ENCODE assay signal across 10 cellular contexts in the genomic region with DNA sequence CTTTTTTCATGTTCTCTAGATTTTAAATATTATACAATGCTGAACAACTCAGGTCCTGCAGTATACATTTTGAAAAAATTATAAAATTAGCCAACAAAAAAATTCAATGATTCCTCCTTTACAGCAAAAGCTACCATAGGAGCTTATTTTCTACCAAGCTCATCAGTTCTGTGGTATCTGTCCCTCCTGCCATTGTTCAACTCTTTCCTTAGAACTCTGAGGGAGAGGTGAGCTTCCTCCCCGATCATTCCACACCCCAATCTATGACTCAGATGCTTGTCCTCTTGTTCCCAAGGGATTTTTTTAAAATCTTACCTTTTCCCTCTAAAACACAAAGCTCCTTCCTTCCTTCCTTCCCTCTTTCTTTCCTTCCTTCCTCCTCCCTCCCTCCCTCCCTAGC.
"Had no signal": no experiment of that assay in that cellular context is flagged by ENCODE, and none has a peak within 500 bp of the region (broad histone marks: within the 10 kb centered on the region; RNA-seq: fewer than 3 reads in every experiment).

No MANE protein-coding gene starts in this region.

- DNase-seq: activated CD4-positive, alpha-beta T cell treated with anti-CD3 and anti-CD28 coated beads, Interleukin-2, amount 50 U/mL, for 48 hours; activated effector memory CD4-positive, alpha-beta T cell treated with anti-CD3 and anti-CD28 coated beads, Interleukin-2, amount 50 U/mL, for 16 hours; caudate nucleus; pancreas; SIG-M5; stimulated activated CD4-positive, alpha-beta T cell treated with anti-CD3 and anti-CD28 coated beads, Interleukin-1b, Interleukin-23, amount 100 ng/mL, for 48 hours; T-helper 9 cell; upper lobe of right lung had no signal

- H3K4me1 ChIP-seq: pancreas, upper lobe of right lung had no signal

- ATAC-seq: esophagus mucosa, pancreas, upper lobe of right lung had no signal

- H3K9me3 ChIP-seq: pancreas, thoracic aorta, upper lobe of right lung had no signal

- H3K4me3 ChIP-seq: pancreas, thoracic aorta, upper lobe of right lung had no signal

- H3K27me3 ChIP-seq: pancreas, upper lobe of right lung had no signal

- H3K27ac ChIP-seq: pancreas, thoracic aorta had no signal

- H3K36me3 ChIP-seq: pancreas, thoracic aorta, upper lobe of right lung had no signal
